In the genomic region with DNA sequence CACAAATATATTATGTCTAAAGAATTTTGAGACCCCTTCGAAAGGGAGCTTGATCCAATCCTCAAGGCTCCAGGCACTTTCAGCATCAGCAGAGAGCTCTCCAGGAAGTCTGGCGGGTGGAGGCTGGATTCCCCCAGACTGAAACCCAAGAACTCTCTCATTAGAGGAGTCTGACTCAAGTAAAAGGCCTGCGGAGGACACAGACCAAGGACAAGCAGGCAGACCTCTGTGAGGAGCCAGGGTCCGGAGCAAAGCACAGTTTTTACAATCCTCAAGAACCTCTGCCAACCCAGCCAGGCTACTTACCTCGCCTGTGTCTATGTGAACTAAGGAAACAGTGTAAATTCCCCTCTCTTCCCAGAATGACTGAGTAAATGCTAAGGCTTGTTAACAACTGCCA, we compare ENCODE assay signal across 10 cellular contexts.
DNase-seq lines count a peak whose midpoint lies in the region; ATAC-seq and TF ChIP-seq lines count a peak whose summit lies in the region.
"Had no signal": no experiment of that assay in that cellular context is flagged by ENCODE, and none has a peak within 500 bp of the region (broad histone marks: within the 10 kb centered on the region; RNA-seq: fewer than 3 reads in every experiment).

No MANE protein-coding gene starts in this region.

- H3K27ac ChIP-seq in A673 (ENCODE audit: low read depth, low read length, poor library complexity, severe bottlenecking) (no peak overlapping the region), RWPE2 (ENCODE audit: poor library complexity, severe bottlenecking) (no peak overlapping the region)

- H3K4me3 ChIP-seq in A673 (ENCODE audit: low read depth, low read length, poor library complexity, severe bottlenecking) = no peak overlapping the region
- H3K4me3 ChIP-seq in RWPE2 (ENCODE audit: severe bottlenecking) = no peak overlapping the region
- no peak overlapping the region for H3K4me3 ChIP-seq in fibroblast of the aortic adventitia (ENCODE audit: low read depth, low read length)

- CTCF ChIA-PET in A673 (lab: Charles Lee) = no interaction called here

- BruUV-seq in A673 (replicated peaks; lab: Mats Ljungman, UMichigan) = no TSS peak

- H3K27me3 ChIP-seq in A673 (replicated peaks; ENCODE audit: insufficient read depth, low read depth, low read length, poor library complexity) = no peaks in the 10 kb centered on the region
- no peaks in the 10 kb centered on the region for H3K27me3 ChIP-seq in RWPE2 (ENCODE audit: insufficient read depth, poor library complexity, severe bottlenecking)
- H3K27me3 ChIP-seq: BE2C had no signal

- ATAC-seq in RWPE2 (ENCODE audit: low read depth) = peak; percentile 55; the same call in 2 of the 3 replicates

- peak; percentile 23 for DNase-seq in A673 (ENCODE audit: low spot score)
- no peak for DNase-seq in RWPE2 (ENCODE audit: low spot score)
- peak; percentile 94 for DNase-seq in fibroblast of the aortic adventitia (ENCODE audit: low read depth)
- DNase-seq in non-pigmented ciliary epithelial cell (ENCODE audit: low read depth) = peak; percentile 73
- no peak for DNase-seq in D341Med (ENCODE audit: low spot score)
- no peak for DNase-seq in NCI-H1436 (lab: John Stamatoyannopoulos, UW)
- DNase-seq in activated naive CD4-positive, alpha-beta T cell treated with Interleukin-2 at 50 U/mL for 16 hours = no peak
- no peak for DNase-seq in DMS79 treated with DMSO at 0.1 percent for 48 hours (lab: John Stamatoyannopoulos, UW)
- DNase-seq: BE2C, NCI-H187 had no signal

- intact Hi-C loops in A673 (cut with micrococcal nuclease; ENCODE audit: unreplicated experiment) = no loop called here

- H3K9me3 ChIP-seq in A673 (ENCODE audit: low read depth, low read length, poor library complexity, severe bottlenecking) (no peaks in the 10 kb centered on the region), RWPE2 (ENCODE audit: severe bottlenecking) (no peaks in the 10 kb centered on the region)
- H3K9me3 ChIP-seq: BE2C had no signal

- no peak for TF ChIP-seq CTCF in A673 (conservative IDR thresholded peaks at IDR 0.05; ENCODE audit: low read depth, low read length)
- TF ChIP-seq CTCF in RWPE2 (IDR thresholded peaks at IDR 0.05; ENCODE audit: poor library complexity, severe bottlenecking) = no peak
- TF ChIP-seq CTCF in fibroblast of the aortic adventitia (IDR thresholded peaks at IDR 0.05; ENCODE audit: insufficient read depth, low read length) = no peak

- H3K36me3 ChIP-seq in A673 (ENCODE audit: insufficient read depth, low read length, poor library complexity, severe bottlenecking) (no peaks in the 10 kb centered on the region), RWPE2 (ENCODE audit: low read depth) (no peaks in the 10 kb centered on the region)
- H3K36me3 ChIP-seq: BE2C had no signal

- POLR2A ChIA-PET in A673 (lab: Charles Lee; ENCODE audit: low non-redundant PET) = no interaction called here

- peaks cover 35% of the 10 kb centered on the region for H3K4me1 ChIP-seq in A673 (ENCODE audit: insufficient read depth, low read length, poor library complexity, severe bottlenecking)
- peaks cover 3% of the 10 kb centered on the region for H3K4me1 ChIP-seq in RWPE2 (ENCODE audit: insufficient read depth, poor library complexity, severe bottlenecking)

Comparison
In these comparisons a context has a peak if more than half of its experiments do, and no peak if none do; other contexts are left out.
1. DNase-seq: peak in A673 (single experiment), fibroblast of the aortic adventitia (single experiment) and non-pigmented ciliary epithelial cell (single experiment); none in RWPE2 (single experiment), D341Med (single experiment), NCI-H1436 (single experiment), activated naive CD4-positive, alpha-beta T cell treated with Interleukin-2 at 50 U/mL for 16 hours (single experiment) and DMS79 treated with DMSO at 0.1 percent for 48 hours (single experiment).